Comparison of ENCODE assay signal across 21 cellular contexts in the genomic region with DNA sequence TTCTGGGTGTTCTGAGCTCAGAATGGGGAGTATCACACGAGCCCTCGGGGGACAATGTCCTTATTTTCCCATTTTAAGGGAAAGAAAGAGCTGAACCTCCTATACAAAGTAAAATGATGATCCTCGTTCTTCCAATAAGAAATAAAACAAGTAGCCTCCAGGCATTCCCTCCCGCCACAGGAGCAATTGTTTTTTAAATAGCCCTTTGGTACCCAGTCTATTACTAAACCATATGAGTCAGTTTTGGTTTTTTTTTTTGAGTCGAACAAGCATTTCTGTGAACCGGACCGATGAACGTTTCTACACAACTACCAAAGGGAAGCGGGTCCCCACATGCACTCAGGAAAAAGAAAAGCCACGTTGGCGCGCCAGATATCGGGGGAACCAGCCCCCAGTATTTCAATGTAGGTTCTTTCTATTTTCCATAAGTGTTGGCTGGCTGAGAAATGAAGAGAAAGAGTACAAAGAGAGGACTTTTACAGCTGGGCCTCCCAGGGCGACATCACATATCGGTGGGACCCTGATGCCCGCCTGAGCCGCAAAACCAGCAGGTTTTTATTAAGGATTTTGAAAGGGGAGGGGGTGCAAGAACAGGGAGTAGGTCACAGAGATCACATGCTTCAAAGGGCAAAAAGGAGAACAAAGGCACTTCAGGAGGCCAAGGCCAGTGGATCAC. TPM values are rescaled to one million over a fixed set of nuclear protein-coding genes. Genes with fewer than 3 reads are reported as not detected.
DNase-seq lines count a peak whose midpoint lies in the region; ATAC-seq and TF ChIP-seq lines count a peak whose summit lies in the region.
"Had no signal": no experiment of that assay in that cellular context is flagged by ENCODE, and none has a peak within 500 bp of the region (broad histone marks: within the 10 kb centered on the region; RNA-seq: fewer than 3 reads in every experiment).

No MANE protein-coding gene starts in this region.

- no peak overlapping the region for H2AFZ ChIP-seq in PC-3 (ENCODE audit: low read length)

- POLR2A ChIA-PET in PC-3 (lab: Charles Lee; ENCODE audit: unreplicated experiment): no interaction called here

- BruUV-seq in PC-3 (replicated peaks; lab: Mats Ljungman, UMichigan): no TSS peak

- H3K4me1 ChIP-seq in PC-3 (ENCODE audit: insufficient read depth, low read length): peaks cover 9% of the 10 kb centered on the region

- H3K36me3 ChIP-seq in PC-3 (ENCODE audit: low read depth, low read length): no peaks in the 10 kb centered on the region
- H3K36me3 ChIP-seq: BLaER1 had no signal

- no peak overlapping the region for H3K27ac ChIP-seq in PC-3 (ENCODE audit: low read length)
- H3K27ac ChIP-seq: BLaER1 had no signal

- no peak overlapping the region for H3K4me3 ChIP-seq in PC-3 (ENCODE audit: low read length)
- no peak overlapping the region for H3K4me3 ChIP-seq in choroid plexus epithelial cell (ENCODE audit: low read depth, low read length)
- H3K4me3 ChIP-seq: BLaER1 had no signal

- intact Hi-C loops in PC-3 (cut with micrococcal nuclease): no loop called here

- DNase-seq in SIG-M5 treated with dmso at 0.1 percent for 504 hours (lab: John Stamatoyannopoulos, UW; ENCODE audit: unreplicated experiment): peak; percentile 9
- no peak for DNase-seq in SIG-M5 (lab: John Stamatoyannopoulos, UW)
- DNase-seq in PC-3: peak; percentile 66
- DNase-seq in choroid plexus epithelial cell (ENCODE audit: low read depth): peak; percentile 32
- peak; percentile 37 for DNase-seq in renal cortical epithelial cell (ENCODE audit: low read depth)
- DNase-seq in kidney tubule cell (ENCODE audit: low spot score): no peak
- DNase-seq: 8988T; DMS 273 treated with DMSO at 0.1 percent for 48 hours; H9; IMR-90; Kasumi-1; NCI-H1048; NCI-H146; NCI-H2081 treated with DMSO at 0.1 percent for 48 hours; NCI-H226; NCI-H526; NK-92 treated with Interleukin-12 subunit alpha and Interleukin-12 subunit beta, amount 100 ng/mL, for 24 hours; Right ventricle myocardium superior had no signal

- no peak overlapping the region for H3K9ac ChIP-seq in PC-3 (ENCODE audit: low read length)
- H3K9ac ChIP-seq: BLaER1 had no signal

- H3K9me3 ChIP-seq in PC-3 (ENCODE audit: low read length): no peaks in the 10 kb centered on the region
- H3K9me3 ChIP-seq: BLaER1 had no signal

- no peaks in the 10 kb centered on the region for H3K9me2 ChIP-seq in PC-3 (replicated peaks; ENCODE audit: low read length)

- H4K20me1 ChIP-seq in PC-3 (ENCODE audit: low read length): peaks cover 6% of the 10 kb centered on the region; the same call in 1 of the 2 replicates

- H3K4me2 ChIP-seq in PC-3 (ENCODE audit: low read length): peak overlapping the region; percentile 26; the same call in 1 of the 2 replicates
- H3K4me2 ChIP-seq: BLaER1 had no signal

- CTCF ChIA-PET in PC-3 (lab: Charles Lee): no interaction called here

- peaks cover 8% of the 10 kb centered on the region for H3K79me2 ChIP-seq in PC-3 (ENCODE audit: low read length)

- TF ChIP-seq CTCF in PC-3 (conservative IDR thresholded peaks at IDR 0.05; ENCODE audit: low read depth, low read length) (no peak), choroid plexus epithelial cell (conservative IDR thresholded peaks at IDR 0.05; ENCODE audit: low read depth, low read length) (no peak)

- no peaks in the 10 kb centered on the region for H3K27me3 ChIP-seq in PC-3 (ENCODE audit: low read length)
- H3K27me3 ChIP-seq: BLaER1 had no signal

- H3F3A ChIP-seq in PC-3 (ENCODE audit: low read length, unreplicated experiment): no peaks in the 10 kb centered on the region

- no peak for ATAC-seq in PC-3
- no peak for ATAC-seq in activated CD4-positive, CD25-positive, alpha-beta regulatory T cell treated with anti-CD3 and anti-CD28 coated beads, Interleukin-2, amount 50 U/mL, for 24 hours
- no peak for ATAC-seq in HG02970 (IDR thresholded peaks at IDR 0.05; ENCODE audit: low FRiP score, unreplicated experiment)

RNA-seq across cellular contexts. Expression of a gene that starts 3.8 kb away (rescaled TPM):
- total RNA-seq in PC-3 (2014; rRNA removed): 135 and 142 TPM in 2 replicates
- total RNA-seq in renal cortical epithelial cell: 19.4 and 35.4 TPM in 2 replicates

RNA-seq across cellular contexts. Expression of a gene that starts 9.8 kb away (rescaled TPM):
- total RNA-seq in PC-3 (2014; rRNA removed) (46.8 and 52.2 TPM in 2 replicates), renal cortical epithelial cell (7.7 and 16.8 TPM in 2 replicates)

RNA-seq across cellular contexts. Expression of a gene that starts 10.3 kb away (rescaled TPM):
- 46.7 and 46.8 TPM in 2 replicates for total RNA-seq in PC-3 (2014; rRNA removed)
- 27.3 and 31.0 TPM in 2 replicates for total RNA-seq in renal cortical epithelial cell

RNA-seq across cellular contexts. Expression of a gene that starts 10.4 kb away (rescaled TPM):
- total RNA-seq in PC-3 (2014; rRNA removed) (240 and 287 TPM in 2 replicates), renal cortical epithelial cell (112 and 119 TPM in 2 replicates)

RNA-seq across cellular contexts. Expression of a gene that starts 18.2 kb away (rescaled TPM):
- total RNA-seq in PC-3 (2014; rRNA removed) (71.5 and 90.0 TPM in 2 replicates), renal cortical epithelial cell (15.2 and 15.8 TPM in 2 replicates)

Comparison
In these comparisons a context has a peak if more than half of its experiments do, and no peak if none do; other contexts are left out.
1. DNase-seq: peak in SIG-M5 treated with dmso at 0.1 percent for 504 hours (single experiment), PC-3 (single experiment), choroid plexus epithelial cell (single experiment) and renal cortical epithelial cell (single experiment); none in SIG-M5 (single experiment) and kidney tubule cell (single experiment).